ENCODE assay signal across 17 cellular contexts in genomic region chr1:32047701-32048100, GRCh38.
"Had no signal": no experiment of that assay in that cellular context is flagged by ENCODE, and none has a peak within 500 bp of the region (broad histone marks: within the 10 kb centered on the region; RNA-seq: fewer than 3 reads in every experiment).

No MANE protein-coding gene starts in this region.

- H3K9me3 ChIP-seq: psoas muscle, sigmoid colon, SK-N-SH, upper lobe of left lung had no signal

- H3K9me3 Mint-ChIP-seq: activated CD4-positive, alpha-beta T cell treated with anti-CD3 and anti-CD28 coated beads, Interleukin-2, amount 10 ng/mL, durations not matched to agents 7 days and 5 days; activated T-cell treated with anti-CD3 and anti-CD28 coated beads, Interleukin-2, amount 50 U/mL, for 4 hours; dendritic cell treated with granulocyte-macrophage colony-stimulating factor and Interleukin-4, amounts not matched to agents 40 ng/mL and 50 ng/mL, for 4 days; nephron progenitor cell; stimulated activated naive CD8-positive, alpha-beta T cell treated with anti-CD3 and anti-CD28 coated beads, Interleukin-15, Interleukin-2, amounts not matched to agents 100 ng/mL and 50 ng/mL, for 24 hours; WTC11 had no signal

- H3K27ac Mint-ChIP-seq: activated CD4-positive, alpha-beta T cell treated with anti-CD3 and anti-CD28 coated beads, Interleukin-2, amount 10 ng/mL, durations not matched to agents 7 days and 5 days; dendritic cell treated with granulocyte-macrophage colony-stimulating factor and Interleukin-4, amounts not matched to agents 40 ng/mL and 50 ng/mL, for 4 days; nephron progenitor cell; WTC11 had no signal

- H3K4me1 ChIP-seq: foreskin keratinocyte, psoas muscle, sigmoid colon, upper lobe of left lung had no signal

- H3K4me3 Mint-ChIP-seq: activated CD4-positive, alpha-beta T cell treated with anti-CD3 and anti-CD28 coated beads, Interleukin-2, amount 10 ng/mL, durations not matched to agents 7 days and 5 days; activated T-cell treated with anti-CD3 and anti-CD28 coated beads, Interleukin-2, amount 50 U/mL, for 4 hours; dendritic cell treated with granulocyte-macrophage colony-stimulating factor and Interleukin-4, amounts not matched to agents 40 ng/mL and 50 ng/mL, for 4 days; nephron progenitor cell; stimulated activated naive CD8-positive, alpha-beta T cell treated with anti-CD3 and anti-CD28 coated beads, Interleukin-15, Interleukin-2, amounts not matched to agents 100 ng/mL and 50 ng/mL, for 24 hours; WTC11 had no signal

- H3K27me3 ChIP-seq: foreskin keratinocyte, sigmoid colon, upper lobe of left lung had no signal

- DNase-seq: activated CD4-positive, alpha-beta T cell treated with anti-CD3 and anti-CD28 coated beads, Interleukin-2, amount 10 ng/mL, durations not matched to agents 7 days and 5 days; activated gamma-delta T cell treated with Interleukin-2 at 50 U/mL for 16 hours; activated T-cell treated with anti-CD3 and anti-CD28 coated beads, Interleukin-2, amount 50 U/mL, for 4 hours; central memory CD4-positive, alpha-beta T cell; erythroblast; foreskin keratinocyte; left colon; nephron progenitor cell; psoas muscle; sigmoid colon; SK-N-SH; stimulated activated CD4-positive, alpha-beta T cell treated with anti-CD3 and anti-CD28 coated beads, Interleukin-2, amount 100 ng/mL, for 24 hours; upper lobe of left lung had no signal

- H3K4me1 Mint-ChIP-seq: activated CD4-positive, alpha-beta T cell treated with anti-CD3 and anti-CD28 coated beads, Interleukin-2, amount 10 ng/mL, durations not matched to agents 7 days and 5 days; nephron progenitor cell; WTC11 had no signal

- ATAC-seq: activated T-cell treated with anti-CD3 and anti-CD28 coated beads, Interleukin-2, amount 50 U/mL, for 4 hours; foreskin keratinocyte; left colon; psoas muscle; WTC11 had no signal

- H3K27me3 Mint-ChIP-seq: activated CD4-positive, alpha-beta T cell treated with anti-CD3 and anti-CD28 coated beads, Interleukin-2, amount 10 ng/mL, durations not matched to agents 7 days and 5 days; dendritic cell treated with granulocyte-macrophage colony-stimulating factor and Interleukin-4, amounts not matched to agents 40 ng/mL and 50 ng/mL, for 4 days; stimulated activated naive CD8-positive, alpha-beta T cell treated with anti-CD3 and anti-CD28 coated beads, Interleukin-15, Interleukin-2, amounts not matched to agents 100 ng/mL and 50 ng/mL, for 24 hours had no signal

- H3K4me3 ChIP-seq: lung, psoas muscle, sigmoid colon, upper lobe of left lung had no signal
